8 cellular contexts compared by ENCODE assay signal in genomic region chr2:105179469-105180372, GRCh38.
DNase-seq lines count a peak whose midpoint lies in the region; ATAC-seq and TF ChIP-seq lines count a peak whose summit lies in the region.

No MANE protein-coding gene starts in this region.

- TF ChIP-seq POLR2A in gastroesophageal sphincter (IDR thresholded peaks at IDR 0.05) = no peak

- TF ChIP-seq EP300 in gastroesophageal sphincter (IDR thresholded peaks at IDR 0.05) = no peak

- in situ Hi-C loops in T47D (cut with HindIII; ENCODE audit: low pct_unique_long_range_greater_than_20kb, low sequenced_read_pairs) = no loop called here

- H3K36me3 ChIP-seq in lower lobe of right lung = no peaks in the 10 kb centered on the region
- H3K36me3 ChIP-seq in gastroesophageal sphincter = no peaks in the 10 kb centered on the region

- ATAC-seq in lower lobe of right lung (peak; percentile 34 to 58), gastroesophageal sphincter (no peak), GM18520 (IDR thresholded peaks at IDR 0.05; ENCODE audit: unreplicated experiment) (no peak)

- intact Hi-C loops in lower lobe of right lung (cut with DNase I) = no loop called here

- H3K4me3 ChIP-seq in lower lobe of right lung = no peak overlapping the region
- H3K4me3 ChIP-seq in gastroesophageal sphincter = no peak overlapping the region

- 50 to 53% methylated on average over 7 to 12 of the region's 15 CpGs for WGBS in gastroesophageal sphincter (ENCODE audit: low coverage in 1 of 2), 2 donors

- H3K9me3 ChIP-seq in lower lobe of right lung (no peaks in the 10 kb centered on the region), gastroesophageal sphincter (no peaks in the 10 kb centered on the region)

- H3K27ac ChIP-seq in lower lobe of right lung (no peak overlapping the region), gastroesophageal sphincter (no peak overlapping the region)

- no peaks in the 10 kb centered on the region for H3K27me3 ChIP-seq in lower lobe of right lung (ENCODE audit: low read depth)
- peaks cover 54% of the 10 kb centered on the region for H3K27me3 ChIP-seq in gastroesophageal sphincter

- peaks cover 9% of the 10 kb centered on the region for H3K4me1 ChIP-seq in lower lobe of right lung
- no peaks in the 10 kb centered on the region for H3K4me1 ChIP-seq in gastroesophageal sphincter

- TF ChIP-seq CTCF in lower lobe of right lung (IDR thresholded peaks at IDR 0.05) = peak; percentile 40
- TF ChIP-seq CTCF in gastroesophageal sphincter (IDR thresholded peaks at IDR 0.05) = no peak

- DNase-seq in NCI-H2227 (lab: John Stamatoyannopoulos, UW; ENCODE audit: unreplicated experiment) (peak; percentile 23), NCI-H2227 treated with DMSO at 0.1 percent for 48 hours (lab: John Stamatoyannopoulos, UW) (no peak), NCI-H2196 treated with DMSO at 0.1 percent for 48 hours (lab: John Stamatoyannopoulos, UW; ENCODE audit: unreplicated experiment) (peak; percentile 18), T47D (ENCODE audit: low read depth in 1 of 2, low spot score in 1 of 2) (peak; percentile 46 to 88), lower lobe of right lung (peak; percentile 54)
- no peak for DNase-seq in activated naive CD4-positive, alpha-beta T cell (lab: John Stamatoyannopoulos, UW)

Comparison
In these comparisons a context has a peak if more than half of its experiments do, and no peak if none do; other contexts are left out.
1. DNase-seq: peak in NCI-H2227 (single experiment), NCI-H2196 treated with DMSO at 0.1 percent for 48 hours (single experiment), T47D (2 of 2) and lower lobe of right lung (single experiment); none in NCI-H2227 treated with DMSO at 0.1 percent for 48 hours (single experiment) and activated naive CD4-positive, alpha-beta T cell (0 of 4).
2. ATAC-seq: peak in lower lobe of right lung (2 of 2); none in gastroesophageal sphincter (single experiment) and GM18520 (single experiment).